ENCODE assay signal across 16 cellular contexts in the genomic region with DNA sequence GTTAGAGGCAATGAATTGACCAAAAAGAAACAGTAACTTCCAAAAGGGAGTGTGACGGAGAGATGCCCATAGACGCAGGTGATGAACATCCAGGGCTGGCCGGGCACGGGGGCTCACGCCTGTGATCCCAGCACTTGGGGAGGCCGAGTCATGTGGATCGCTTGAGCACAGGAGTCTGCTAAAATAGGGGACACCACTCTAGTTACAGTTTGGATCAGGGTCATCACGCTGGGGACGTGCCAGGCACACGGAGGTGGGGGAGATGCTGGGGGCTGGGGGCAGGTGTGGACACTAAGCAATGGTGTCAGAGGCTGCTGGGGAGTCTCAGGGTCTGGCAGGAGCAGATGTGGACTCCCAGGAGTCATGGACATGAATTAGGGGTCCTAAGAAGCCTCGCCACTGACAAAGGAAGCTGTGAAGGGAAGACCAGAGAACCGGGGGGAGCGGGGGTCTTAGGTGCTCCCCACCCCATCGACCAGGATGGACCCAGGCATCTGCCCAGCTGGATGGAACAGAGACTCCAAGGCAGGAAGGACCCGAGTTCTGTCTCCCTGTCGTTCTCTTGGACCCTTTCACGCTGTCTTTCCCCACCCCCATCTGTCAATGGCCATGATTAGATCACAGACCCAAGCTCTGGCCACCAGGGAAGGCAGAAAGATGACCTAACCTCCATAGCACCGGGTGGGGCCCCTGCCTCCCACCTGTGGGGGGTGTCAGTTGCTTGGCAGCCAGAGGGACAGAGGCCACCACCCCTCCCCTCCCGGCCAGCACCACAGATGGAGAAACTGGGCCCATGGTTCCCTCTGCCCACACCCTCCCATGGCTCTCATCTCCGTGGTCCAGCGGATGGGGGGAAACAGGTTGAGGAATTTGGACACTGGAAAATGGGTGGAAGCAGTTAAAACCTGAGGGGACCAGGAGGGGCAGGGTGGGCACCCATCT. TPM values are rescaled to one million over a fixed set of nuclear protein-coding genes. Genes with fewer than 3 reads are reported as not detected.
DNase-seq lines count a peak whose midpoint lies in the region; ATAC-seq, FAIRE-seq and TF ChIP-seq lines count a peak whose summit lies in the region.
"Had no signal": no experiment of that assay in that cellular context is flagged by ENCODE, and none has a peak within 500 bp of the region (broad histone marks: within the 10 kb centered on the region; RNA-seq: fewer than 3 reads in every experiment).

No MANE protein-coding gene starts in this region.

- H3K9me3 ChIP-seq in HEK293 (ENCODE audit: control insufficient read depth, insufficient read depth, low read depth, low read length) (no peaks in the 10 kb centered on the region), adipocyte (ENCODE audit: control insufficient read depth, low read length) (no peaks in the 10 kb centered on the region), HepG2 (ENCODE audit: low read length) (no peaks in the 10 kb centered on the region)

- H3K4me1 ChIP-seq in HEK293 (ENCODE audit: control insufficient read depth, insufficient read depth, low read length) (no peaks in the 10 kb centered on the region), adipocyte (ENCODE audit: control insufficient read depth, insufficient read depth, low read length) (peaks cover 34% of the 10 kb centered on the region), HepG2 (ENCODE audit: insufficient read depth, low read length) (no peaks in the 10 kb centered on the region)

- TF ChIP-seq CTCF in HEK293 (tag by site-specific recombination; IDR thresholded peaks at IDR 0.05) (no peak), HepG2 (CRISPR knock-in tag; IDR thresholded peaks at IDR 0.05) (no peak), D721Med (IDR thresholded peaks at IDR 0.05; ENCODE audit: insufficient read depth, missing control alignments) (no peak), brain microvascular endothelial cell (IDR thresholded peaks at IDR 0.05; ENCODE audit: low read depth, low read length, missing control alignments) (no peak)

- FAIRE-seq in HepG2 (lab: Jason Lieb, UNC) (no peak), D721Med (lab: Jason Lieb, UNC) (no peak)

- H3K27me3 ChIP-seq in adipocyte (replicated peaks; ENCODE audit: control insufficient read depth, insufficient read depth, low read length) (no peaks in the 10 kb centered on the region), HepG2 (ENCODE audit: control insufficient read depth in 1 of 2, insufficient read depth in 2 of 2, low read length in 2 of 2) (no peaks in the 10 kb centered on the region), brain microvascular endothelial cell (replicated peaks) (no peaks in the 10 kb centered on the region)

- H3K4me3 ChIP-seq in HEK293 (ENCODE audit: low read depth, low read length): no peak overlapping the region
- no peak overlapping the region for H3K4me3 ChIP-seq in adipocyte (ENCODE audit: low read length)
- no peak overlapping the region for H3K4me3 ChIP-seq in HepG2 (replicated peaks in 1 of 3; ENCODE audit: insufficient read depth in 1 of 3, low read depth in 2 of 3, low read length in 3 of 3)
- H3K4me3 ChIP-seq in brain microvascular endothelial cell (ENCODE audit: low read depth, low read length): no peak overlapping the region

- peaks cover 37% of the 10 kb centered on the region for H3K36me3 Mint-ChIP-seq in stimulated activated memory B cell treated with anti-CD40 and anti-IgM and Interleukin-4, amounts not matched to agents 10 μg/mL and 1 μg/mL and 100 μg/mL, for 72 hours

- no peak for TF ChIP-seq POLR2A in HepG2 (IDR thresholded peaks at IDR 0.05; ENCODE audit: insufficient read depth in 1 of 2, low read depth in 2 of 2, low read length in 2 of 2)
- no peak for TF ChIP-seq POLR2A in erythroblast (IDR thresholded peaks at IDR 0.05; ENCODE audit: low read length)

- no peak for ATAC-seq in HepG2
- peak; percentile 45 for ATAC-seq in stimulated activated memory B cell treated with anti-CD40 and anti-IgM and Interleukin-4, amounts not matched to agents 10 μg/mL and 1 μg/mL and 100 μg/mL, for 72 hours
- ATAC-seq: HCT116 had no signal

- no peak for DNase-seq in adipocyte (ENCODE audit: low read depth)
- no peak for DNase-seq in HepG2 (ENCODE audit: low spot score)
- DNase-seq in D721Med (ENCODE audit: insufficient read length, low spot score): no peak
- DNase-seq in erythroblast (lab: John Stamatoyannopoulos, UW): no peak
- no peak for DNase-seq in GF-D8 (lab: John Stamatoyannopoulos, UW)
- DNase-seq in brain microvascular endothelial cell: no peak
- DNase-seq: activated CD4-positive, alpha-beta T cell treated with anti-CD3 and anti-CD28 coated beads, Interleukin-2, amount 10 ng/mL, durations not matched to agents 24 days and 14 days; effector memory CD4-positive, alpha-beta T cell; foreskin fibroblast; NCI-H774 had no signal

- no TSS peak for BruUV-seq in HepG2 (replicated peaks; lab: Mats Ljungman, UMichigan)

- H3K36me3 ChIP-seq in HEK293 (ENCODE audit: control insufficient read depth in 2 of 2, insufficient read depth in 1 of 2, low read length in 2 of 2): peaks cover 19 to 35% of the 10 kb centered on the region in 2 experiments
- peaks cover 22% of the 10 kb centered on the region for H3K36me3 ChIP-seq in adipocyte (ENCODE audit: control insufficient read depth, insufficient read depth, low read length, severe bottlenecking)
- H3K36me3 ChIP-seq in HepG2 (replicated peaks in 1 of 2; ENCODE audit: control insufficient read depth in 1 of 2, insufficient read depth in 2 of 2, low read length in 2 of 2): peaks cover 7 to 20% of the 10 kb centered on the region in 2 experiments; a peak in 4 of 5 replicates
- H3K36me3 ChIP-seq in brain microvascular endothelial cell (replicated peaks): peaks cover 33% of the 10 kb centered on the region

- TF ChIP-seq EP300 in HepG2 (IDR thresholded peaks at IDR 0.05; ENCODE audit: low read depth in 2 of 2, low read length in 2 of 2): no peak
- TF ChIP-seq EP300 in HepG2 (CRISPR knock-in tag; IDR thresholded peaks at IDR 0.05; ENCODE audit: borderline replicate concordance): no peak

- no peak for TF ChIP-seq RAD21 in HepG2 (CRISPR knock-in tag; IDR thresholded peaks at IDR 0.05)

- no peak overlapping the region for H2AFZ ChIP-seq in HepG2 (ENCODE audit: low read length)

- no peak overlapping the region for H3K4me3 Mint-ChIP-seq in stimulated activated memory B cell treated with anti-CD40 and anti-IgM and Interleukin-4, amounts not matched to agents 10 μg/mL and 1 μg/mL and 100 μg/mL, for 72 hours
- H3K4me3 Mint-ChIP-seq: activated CD4-positive, alpha-beta T cell treated with anti-CD3 and anti-CD28 coated beads, Interleukin-2, amount 10 ng/mL, durations not matched to agents 24 days and 14 days; activated naive CD4-positive, alpha-beta T cell treated with anti-CD3 and anti-CD28 coated beads, Interleukin-2, amount 50 U/mL, for 24 hours; IgD-negative memory B cell had no signal

- intact Hi-C loops in HepG2 (cut with micrococcal nuclease; ENCODE audit: unreplicated experiment): loop anchor here (2.0 kb wide), 1 partner anchor 93 kb away; no protein-coding TSS in a partner anchor

- POLR2A ChIA-PET in HEK293 (lab: Yijun Ruan, JAX) (interaction anchor here (1.5 kb wide), 2 partner anchors 20 to 46 kb away, joined by 7 to 8 read pairs; partner anchors contain the start of gene CCDC8), HepG2 (lab: Yijun Ruan, JAX) (no interaction called here)

- no peaks in the 10 kb centered on the region for H3K27me3 Mint-ChIP-seq in stimulated activated memory B cell treated with anti-CD40 and anti-IgM and Interleukin-4, amounts not matched to agents 10 μg/mL and 1 μg/mL and 100 μg/mL, for 72 hours
- H3K27me3 Mint-ChIP-seq: IgD-negative memory B cell had no signal

- H3K79me2 ChIP-seq in HepG2 (ENCODE audit: insufficient read depth, low read length): no peaks in the 10 kb centered on the region

- no peaks in the 10 kb centered on the region for H4K20me1 ChIP-seq in HepG2 (ENCODE audit: insufficient read depth, low read length)

- in situ Hi-C loops in HepG2 (cut with HindIII; ENCODE audit: extremely low pct_ligation_motif_present, low pct_unique_long_range_greater_than_20kb): loop anchor here (10.0 kb wide), 1 partner anchor 109 kb away; no protein-coding TSS in a partner anchor
- in situ Hi-C loops in brain microvascular endothelial cell (cut with HindIII; ENCODE audit: low pct_ligation_motif_present, low sequenced_read_pairs): no loop called here

- H3K9me3 Mint-ChIP-seq in stimulated activated memory B cell treated with anti-CD40 and anti-IgM and Interleukin-4, amounts not matched to agents 10 μg/mL and 1 μg/mL and 100 μg/mL, for 72 hours: peaks cover 3% of the 10 kb centered on the region
- H3K9me3 Mint-ChIP-seq: activated CD4-positive, alpha-beta T cell treated with anti-CD3 and anti-CD28 coated beads, Interleukin-2, amount 10 ng/mL, durations not matched to agents 24 days and 14 days; activated naive CD4-positive, alpha-beta T cell treated with anti-CD3 and anti-CD28 coated beads, Interleukin-2, amount 50 U/mL, for 24 hours; IgD-negative memory B cell had no signal

- H3K27ac ChIP-seq in HEK293 (ENCODE audit: extremely low read depth, low read depth, low read length) (no peak overlapping the region), HepG2 (ENCODE audit: extremely low read length, insufficient read depth, low read length) (no peak overlapping the region), brain microvascular endothelial cell (no peak overlapping the region)

- CTCF ChIA-PET in HEK293 (lab: Yijun Ruan, JAX): interaction anchor here (0.6 to 6.0 kb wide), 9 partner anchors 80 to 364 kb away, joined by 3 to 75 read pairs (median 10); no protein-coding TSS in a partner anchor
- CTCF ChIA-PET in HepG2 (lab: Yijun Ruan, JAX; ENCODE audit: low intra/inter-chr PET ratio, low total read pairs): interaction anchor here (3.2 to 3.3 kb wide), 2 partner anchors 95 to 120 kb away, joined by 59 to 96 read pairs; no protein-coding TSS in a partner anchor

- no peak overlapping the region for H3K27ac Mint-ChIP-seq in stimulated activated memory B cell treated with anti-CD40 and anti-IgM and Interleukin-4, amounts not matched to agents 10 μg/mL and 1 μg/mL and 100 μg/mL, for 72 hours
- H3K27ac Mint-ChIP-seq: activated CD4-positive, alpha-beta T cell treated with anti-CD3 and anti-CD28 coated beads, Interleukin-2, amount 10 ng/mL, durations not matched to agents 24 days and 14 days; activated naive CD4-positive, alpha-beta T cell treated with anti-CD3 and anti-CD28 coated beads, Interleukin-2, amount 50 U/mL, for 24 hours had no signal

- H3K9ac ChIP-seq in adipocyte (ENCODE audit: low read length): peak overlapping the region; percentile 81
- no peak overlapping the region for H3K9ac ChIP-seq in HepG2 (ENCODE audit: insufficient read depth, low read depth, low read length)

- 85% methylated on average over 18 of the region's 21 CpGs for WGBS in HepG2 (ENCODE audit: low lambda C conversion rate)

- H3K4me2 ChIP-seq in HepG2 (ENCODE audit: low read depth, low read length): no peak overlapping the region

- H3K4me1 Mint-ChIP-seq in stimulated activated memory B cell treated with anti-CD40 and anti-IgM and Interleukin-4, amounts not matched to agents 10 μg/mL and 1 μg/mL and 100 μg/mL, for 72 hours: no peaks in the 10 kb centered on the region

RNA-seq across cellular contexts. Expression of gene CCDC8, which starts 19.6 kb away (rescaled TPM):
- total RNA-seq in HepG2 (2016; rRNA removed; fragmentation: Illumina TruSeq; extraction: Trizol): 0.04 TPM in 1 of 2 replicates, not detected in the other
- not detected in 2 replicates for total RNA-seq in HepG2 (2016; cell fraction: cytosol; rRNA removed; fragmentation: Illumina TruSeq; extraction: Trizol; ENCODE audit: low read depth)
- total RNA-seq in HepG2 (2016; cell fraction: insoluble cytoplasmic fraction; rRNA removed; fragmentation: Illumina TruSeq; extraction: Trizol): 0.06 TPM in 1 of 2 replicates, not detected in the other
- total RNA-seq in HepG2 (2016; cell fraction: membrane; rRNA removed; fragmentation: Illumina TruSeq; extraction: Trizol): not detected in 2 replicates
- total RNA-seq in HepG2 (2016; cell fraction: nucleus; rRNA removed; fragmentation: Illumina TruSeq; extraction: Trizol): not detected in 2 replicates
- polyA plus RNA-seq in HepG2 (2011; rRNA removed): not detected in 2 replicates
- not detected in 2 replicates for polyA plus RNA-seq in HepG2 (2011; cell fraction: cytosol; rRNA removed)
- not detected in 2 replicates for polyA plus RNA-seq in HepG2 (2011; cell fraction: nucleus; rRNA removed)
- not detected in 2 replicates for polyA plus RNA-seq in HepG2 (2012)
- polyA plus RNA-seq in HepG2 (2016; cell fraction: cytosol; fragmentation: Illumina TruSeq; extraction: Trizol; ENCODE audit: low read depth): not detected in 2 replicates
- not detected in 2 replicates for polyA plus RNA-seq in HepG2 (2016; cell fraction: insoluble cytoplasmic fraction; fragmentation: Illumina TruSeq; extraction: Trizol; ENCODE audit: low read depth)
- not detected in 2 replicates for polyA plus RNA-seq in HepG2 (2016; cell fraction: membrane; fragmentation: Illumina TruSeq; extraction: Trizol; ENCODE audit: low read depth)
- not detected in 2 replicates for polyA plus RNA-seq in HepG2 (2016; cell fraction: nucleus; fragmentation: Illumina TruSeq; extraction: Trizol; ENCODE audit: insufficient read depth, low read depth)
- polyA minus RNA-seq in HepG2 (2011; rRNA and poly(A)+ RNA removed; ENCODE audit: low replicate concordance): not detected in 2 replicates
- not detected in 2 replicates for polyA minus RNA-seq in HepG2 (2011; cell fraction: cytosol; rRNA and poly(A)+ RNA removed)
- polyA minus RNA-seq in HepG2 (2011; cell fraction: nucleus; rRNA and poly(A)+ RNA removed): not detected in 2 replicates
- total RNA-seq: activated CD4-positive, alpha-beta T cell treated with anti-CD3 and anti-CD28 coated beads, Interleukin-2, amount 10 ng/mL, durations not matched to agents 24 days and 14 days had no signal
- polyA plus RNA-seq: IgD-negative memory B cell had no signal

RNA-seq across cellular contexts. Expression of gene PNMA8C, which starts 35.0 kb away (rescaled TPM):
- total RNA-seq in HepG2 (2016; rRNA removed; fragmentation: Illumina TruSeq; extraction: Trizol): not detected in 2 replicates
- not detected in 2 replicates for total RNA-seq in HepG2 (2016; cell fraction: cytosol; rRNA removed; fragmentation: Illumina TruSeq; extraction: Trizol; ENCODE audit: low read depth)
- not detected in 2 replicates for total RNA-seq in HepG2 (2016; cell fraction: insoluble cytoplasmic fraction; rRNA removed; fragmentation: Illumina TruSeq; extraction: Trizol)
- not detected in 2 replicates for total RNA-seq in HepG2 (2016; cell fraction: membrane; rRNA removed; fragmentation: Illumina TruSeq; extraction: Trizol)
- total RNA-seq in HepG2 (2016; cell fraction: nucleus; rRNA removed; fragmentation: Illumina TruSeq; extraction: Trizol): not detected in 2 replicates
- not detected in 2 replicates for polyA plus RNA-seq in HepG2 (2011; rRNA removed)
- not detected in 2 replicates for polyA plus RNA-seq in HepG2 (2011; cell fraction: cytosol; rRNA removed)
- polyA plus RNA-seq in HepG2 (2011; cell fraction: nucleus; rRNA removed): not detected in 2 replicates
- not detected in 2 replicates for polyA plus RNA-seq in HepG2 (2012)
- polyA plus RNA-seq in HepG2 (2016; cell fraction: cytosol; fragmentation: Illumina TruSeq; extraction: Trizol; ENCODE audit: low read depth): not detected in 2 replicates
- not detected in 2 replicates for polyA plus RNA-seq in HepG2 (2016; cell fraction: insoluble cytoplasmic fraction; fragmentation: Illumina TruSeq; extraction: Trizol; ENCODE audit: low read depth)
- polyA plus RNA-seq in HepG2 (2016; cell fraction: membrane; fragmentation: Illumina TruSeq; extraction: Trizol; ENCODE audit: low read depth): not detected in 2 replicates
- not detected in 2 replicates for polyA plus RNA-seq in HepG2 (2016; cell fraction: nucleus; fragmentation: Illumina TruSeq; extraction: Trizol; ENCODE audit: insufficient read depth, low read depth)
- 0.02 TPM in 1 of 2 replicates, not detected in the other for polyA minus RNA-seq in HepG2 (2011; rRNA and poly(A)+ RNA removed; ENCODE audit: low replicate concordance)
- polyA minus RNA-seq in HepG2 (2011; cell fraction: cytosol; rRNA and poly(A)+ RNA removed): not detected in 2 replicates
- polyA minus RNA-seq in HepG2 (2011; cell fraction: nucleus; rRNA and poly(A)+ RNA removed): not detected in 2 replicates
- total RNA-seq: activated CD4-positive, alpha-beta T cell treated with anti-CD3 and anti-CD28 coated beads, Interleukin-2, amount 10 ng/mL, durations not matched to agents 24 days and 14 days had no signal
- polyA plus RNA-seq: IgD-negative memory B cell, liver had no signal

RNA-seq across cellular contexts. Expression of gene PPP5C, which starts 46.8 kb away (rescaled TPM):
- total RNA-seq in HepG2 (2016; rRNA removed; fragmentation: Illumina TruSeq; extraction: Trizol): 38.2 and 41.6 TPM in 2 replicates
- 6.6 and 9.3 TPM in 2 replicates for total RNA-seq in HepG2 (2016; cell fraction: cytosol; rRNA removed; fragmentation: Illumina TruSeq; extraction: Trizol; ENCODE audit: low read depth)
- total RNA-seq in HepG2 (2016; cell fraction: insoluble cytoplasmic fraction; rRNA removed; fragmentation: Illumina TruSeq; extraction: Trizol): 33.6 and 40.9 TPM in 2 replicates
- total RNA-seq in HepG2 (2016; cell fraction: membrane; rRNA removed; fragmentation: Illumina TruSeq; extraction: Trizol): 12.2 and 12.3 TPM in 2 replicates
- 31.3 and 44.2 TPM in 2 replicates for total RNA-seq in HepG2 (2016; cell fraction: nucleus; rRNA removed; fragmentation: Illumina TruSeq; extraction: Trizol)
- polyA plus RNA-seq in HepG2 (2011; rRNA removed): 67.9 and 68.5 TPM in 2 replicates
- 52.3 and 70.1 TPM in 2 replicates for polyA plus RNA-seq in HepG2 (2011; cell fraction: cytosol; rRNA removed)
- 118 and 133 TPM in 2 replicates for polyA plus RNA-seq in HepG2 (2011; cell fraction: nucleus; rRNA removed)
- polyA plus RNA-seq in HepG2 (2012): 33.2 and 36.7 TPM in 2 replicates
- 3.4 and 4.4 TPM in 2 replicates for polyA plus RNA-seq in HepG2 (2016; cell fraction: cytosol; fragmentation: Illumina TruSeq; extraction: Trizol; ENCODE audit: low read depth)
- polyA plus RNA-seq in HepG2 (2016; cell fraction: insoluble cytoplasmic fraction; fragmentation: Illumina TruSeq; extraction: Trizol; ENCODE audit: low read depth): 45.7 and 54.9 TPM in 2 replicates
- 6.8 and 8.2 TPM in 2 replicates for polyA plus RNA-seq in HepG2 (2016; cell fraction: membrane; fragmentation: Illumina TruSeq; extraction: Trizol; ENCODE audit: low read depth)
- 82.9 and 89.8 TPM in 2 replicates for polyA plus RNA-seq in HepG2 (2016; cell fraction: nucleus; fragmentation: Illumina TruSeq; extraction: Trizol; ENCODE audit: insufficient read depth, low read depth)
- 92.2 and 144 TPM in 2 replicates for polyA minus RNA-seq in HepG2 (2011; rRNA and poly(A)+ RNA removed; ENCODE audit: low replicate concordance)
- polyA minus RNA-seq in HepG2 (2011; cell fraction: cytosol; rRNA and poly(A)+ RNA removed): 26.7 and 26.9 TPM in 2 replicates
- 63.0 and 66.9 TPM in 2 replicates for polyA minus RNA-seq in HepG2 (2011; cell fraction: nucleus; rRNA and poly(A)+ RNA removed)
